Comparison of ENCODE assay signal across 1 cellular context in the genomic region with DNA sequence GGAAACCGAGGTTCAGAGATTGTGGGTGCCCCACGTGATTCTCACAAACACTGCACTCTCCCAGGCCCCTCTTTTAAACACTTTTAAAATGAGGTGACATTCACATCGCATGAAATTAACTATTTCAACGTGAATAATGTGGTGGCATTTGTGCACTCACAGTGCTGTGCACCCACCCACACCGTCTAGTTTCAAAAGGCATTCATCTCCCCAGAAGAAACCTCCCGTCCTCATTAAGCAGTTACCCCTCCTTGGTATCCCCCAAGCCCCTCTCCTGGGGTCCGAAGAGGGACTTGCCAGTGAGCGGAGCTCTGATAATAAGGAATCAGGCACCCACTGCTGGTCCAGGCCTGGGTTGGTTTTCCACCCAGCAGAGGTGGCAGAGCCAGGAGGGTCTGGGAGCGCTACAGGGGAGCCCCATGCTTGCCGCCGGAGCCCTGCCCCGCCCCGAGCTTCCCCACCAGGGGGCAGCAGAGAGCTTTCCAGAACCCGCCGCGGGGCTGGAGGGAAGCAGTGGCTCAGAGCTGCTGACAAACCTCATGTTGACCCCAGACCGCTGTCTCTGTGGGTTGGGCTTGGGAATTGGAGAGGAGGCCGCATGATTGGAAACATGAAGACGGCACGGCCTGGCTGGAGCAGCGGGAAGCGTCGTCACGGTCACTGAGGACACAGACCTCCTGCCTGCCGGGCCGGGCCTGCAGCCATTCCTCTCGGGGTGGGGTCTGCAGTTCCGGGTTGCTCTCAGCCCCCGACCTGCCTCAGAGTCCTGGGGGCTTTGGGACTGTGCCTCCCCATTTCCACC.
TF ChIP-seq lines count a peak whose summit lies in the region.

No MANE protein-coding gene starts in this region.

TF ChIP-seq in GM12878, 131 proteins besides CTCF, POLR2A, EP300 and RAD21 (continued from another document):
- TF ChIP-seq, protein P1, sequence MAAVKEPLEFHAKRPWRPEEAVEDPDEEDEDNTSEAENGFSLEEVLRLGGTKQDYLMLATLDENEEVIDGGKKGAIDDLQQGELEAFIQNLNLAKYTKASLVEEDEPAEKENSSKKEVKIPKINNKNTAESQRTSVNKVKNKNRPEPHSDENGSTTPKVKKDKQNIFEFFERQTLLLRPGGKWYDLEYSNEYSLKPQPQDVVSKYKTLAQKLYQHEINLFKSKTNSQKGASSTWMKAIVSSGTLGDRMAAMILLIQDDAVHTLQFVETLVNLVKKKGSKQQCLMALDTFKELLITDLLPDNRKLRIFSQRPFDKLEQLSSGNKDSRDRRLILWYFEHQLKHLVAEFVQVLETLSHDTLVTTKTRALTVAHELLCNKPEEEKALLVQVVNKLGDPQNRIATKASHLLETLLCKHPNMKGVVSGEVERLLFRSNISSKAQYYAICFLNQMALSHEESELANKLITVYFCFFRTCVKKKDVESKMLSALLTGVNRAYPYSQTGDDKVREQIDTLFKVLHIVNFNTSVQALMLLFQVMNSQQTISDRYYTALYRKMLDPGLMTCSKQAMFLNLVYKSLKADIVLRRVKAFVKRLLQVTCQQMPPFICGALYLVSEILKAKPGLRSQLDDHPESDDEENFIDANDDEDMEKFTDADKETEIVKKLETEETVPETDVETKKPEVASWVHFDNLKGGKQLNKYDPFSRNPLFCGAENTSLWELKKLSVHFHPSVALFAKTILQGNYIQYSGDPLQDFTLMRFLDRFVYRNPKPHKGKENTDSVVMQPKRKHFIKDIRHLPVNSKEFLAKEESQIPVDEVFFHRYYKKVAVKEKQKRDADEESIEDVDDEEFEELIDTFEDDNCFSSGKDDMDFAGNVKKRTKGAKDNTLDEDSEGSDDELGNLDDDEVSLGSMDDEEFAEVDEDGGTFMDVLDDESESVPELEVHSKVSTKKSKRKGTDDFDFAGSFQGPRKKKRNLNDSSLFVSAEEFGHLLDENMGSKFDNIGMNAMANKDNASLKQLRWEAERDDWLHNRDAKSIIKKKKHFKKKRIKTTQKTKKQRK (IDR thresholded peaks at IDR 0.05; ENCODE audit: low read depth, low read length): no peak
- TF ChIP-seq, protein P2, sequence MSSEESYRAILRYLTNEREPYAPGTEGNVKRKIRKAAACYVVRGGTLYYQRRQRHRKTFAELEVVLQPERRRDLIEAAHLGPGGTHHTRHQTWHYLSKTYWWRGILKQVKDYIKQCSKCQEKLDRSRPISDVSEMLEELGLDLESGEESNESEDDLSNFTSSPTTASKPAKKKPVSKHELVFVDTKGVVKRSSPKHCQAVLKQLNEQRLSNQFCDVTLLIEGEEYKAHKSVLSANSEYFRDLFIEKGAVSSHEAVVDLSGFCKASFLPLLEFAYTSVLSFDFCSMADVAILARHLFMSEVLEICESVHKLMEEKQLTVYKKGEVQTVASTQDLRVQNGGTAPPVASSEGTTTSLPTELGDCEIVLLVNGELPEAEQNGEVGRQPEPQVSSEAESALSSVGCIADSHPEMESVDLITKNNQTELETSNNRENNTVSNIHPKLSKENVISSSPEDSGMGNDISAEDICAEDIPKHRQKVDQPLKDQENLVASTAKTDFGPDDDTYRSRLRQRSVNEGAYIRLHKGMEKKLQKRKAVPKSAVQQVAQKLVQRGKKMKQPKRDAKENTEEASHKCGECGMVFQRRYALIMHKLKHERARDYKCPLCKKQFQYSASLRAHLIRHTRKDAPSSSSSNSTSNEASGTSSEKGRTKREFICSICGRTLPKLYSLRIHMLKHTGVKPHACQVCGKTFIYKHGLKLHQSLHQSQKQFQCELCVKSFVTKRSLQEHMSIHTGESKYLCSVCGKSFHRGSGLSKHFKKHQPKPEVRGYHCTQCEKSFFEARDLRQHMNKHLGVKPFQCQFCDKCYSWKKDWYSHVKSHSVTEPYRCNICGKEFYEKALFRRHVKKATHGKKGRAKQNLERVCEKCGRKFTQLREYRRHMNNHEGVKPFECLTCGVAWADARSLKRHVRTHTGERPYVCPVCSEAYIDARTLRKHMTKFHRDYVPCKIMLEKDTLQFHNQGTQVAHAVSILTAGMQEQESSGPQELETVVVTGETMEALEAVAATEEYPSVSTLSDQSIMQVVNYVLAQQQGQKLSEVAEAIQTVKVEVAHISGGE (CRISPR knock-in tag; IDR thresholded peaks at IDR 0.05): no peak
- TF ChIP-seq ZZZ3 (IDR thresholded peaks at IDR 0.05; ENCODE audit: control insufficient read depth, insufficient read length, low read depth) (no peak), BACH1 (IDR thresholded peaks at IDR 0.05; ENCODE audit: borderline replicate concordance) (no peak), ZNF207 (IDR thresholded peaks at IDR 0.05; ENCODE audit: borderline replicate concordance) (no peak), IKZF2 (IDR thresholded peaks at IDR 0.05) (no peak), FOS (IDR thresholded peaks at IDR 0.05; ENCODE audit: borderline replicate concordance, extremely low read depth, insufficient read length) (no peak), NR2F1 (conservative IDR thresholded peaks at IDR 0.05) (0 out of 2 replicates have a peak, but pooled peaks have one; percentile 23), IRF4 (IDR thresholded peaks at IDR 0.05; ENCODE audit: low read depth, low read length) (no peak), YBX1 (IDR thresholded peaks at IDR 0.05) (no peak), RBBP5 (conservative IDR thresholded peaks at IDR 0.05) (no peak), ZNF217 (IDR thresholded peaks at IDR 0.05) (no peak), TCF3 (IDR thresholded peaks at IDR 0.05; ENCODE audit: borderline replicate concordance, insufficient read depth, low read depth, low read length) (no peak), RAD51 (IDR thresholded peaks at IDR 0.05) (no peak), FOXM1 (IDR thresholded peaks at IDR 0.05; ENCODE audit: low read depth, low read length) (no peak), ZNF384 (IDR thresholded peaks at IDR 0.05; ENCODE audit: borderline replicate concordance, low read depth, low read length) (no peak), MTA3 (IDR thresholded peaks at IDR 0.05; ENCODE audit: borderline replicate concordance, low read length) (no peak), STAT1 (conservative IDR thresholded peaks at IDR 0.05) (no peak), SMC3 (IDR thresholded peaks at IDR 0.05; ENCODE audit: borderline replicate concordance, low read length) (peak; percentile 68), HDGF (IDR thresholded peaks at IDR 0.05) (peak; percentile 52; the same call in 1 of the 2 replicates), TAF1 (IDR thresholded peaks at IDR 0.05; ENCODE audit: borderline replicate concordance, low read depth, low read length) (no peak)
- TF ChIP-seq, protein P3, sequence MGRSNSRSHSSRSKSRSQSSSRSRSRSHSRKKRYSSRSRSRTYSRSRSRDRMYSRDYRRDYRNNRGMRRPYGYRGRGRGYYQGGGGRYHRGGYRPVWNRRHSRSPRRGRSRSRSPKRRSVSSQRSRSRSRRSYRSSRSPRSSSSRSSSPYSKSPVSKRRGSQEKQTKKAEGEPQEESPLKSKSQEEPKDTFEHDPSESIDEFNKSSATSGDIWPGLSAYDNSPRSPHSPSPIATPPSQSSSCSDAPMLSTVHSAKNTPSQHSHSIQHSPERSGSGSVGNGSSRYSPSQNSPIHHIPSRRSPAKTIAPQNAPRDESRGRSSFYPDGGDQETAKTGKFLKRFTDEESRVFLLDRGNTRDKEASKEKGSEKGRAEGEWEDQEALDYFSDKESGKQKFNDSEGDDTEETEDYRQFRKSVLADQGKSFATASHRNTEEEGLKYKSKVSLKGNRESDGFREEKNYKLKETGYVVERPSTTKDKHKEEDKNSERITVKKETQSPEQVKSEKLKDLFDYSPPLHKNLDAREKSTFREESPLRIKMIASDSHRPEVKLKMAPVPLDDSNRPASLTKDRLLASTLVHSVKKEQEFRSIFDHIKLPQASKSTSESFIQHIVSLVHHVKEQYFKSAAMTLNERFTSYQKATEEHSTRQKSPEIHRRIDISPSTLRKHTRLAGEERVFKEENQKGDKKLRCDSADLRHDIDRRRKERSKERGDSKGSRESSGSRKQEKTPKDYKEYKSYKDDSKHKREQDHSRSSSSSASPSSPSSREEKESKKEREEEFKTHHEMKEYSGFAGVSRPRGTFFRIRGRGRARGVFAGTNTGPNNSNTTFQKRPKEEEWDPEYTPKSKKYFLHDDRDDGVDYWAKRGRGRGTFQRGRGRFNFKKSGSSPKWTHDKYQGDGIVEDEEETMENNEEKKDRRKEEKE (IDR thresholded peaks at IDR 0.05): no peak
- TF ChIP-seq, protein P4, sequence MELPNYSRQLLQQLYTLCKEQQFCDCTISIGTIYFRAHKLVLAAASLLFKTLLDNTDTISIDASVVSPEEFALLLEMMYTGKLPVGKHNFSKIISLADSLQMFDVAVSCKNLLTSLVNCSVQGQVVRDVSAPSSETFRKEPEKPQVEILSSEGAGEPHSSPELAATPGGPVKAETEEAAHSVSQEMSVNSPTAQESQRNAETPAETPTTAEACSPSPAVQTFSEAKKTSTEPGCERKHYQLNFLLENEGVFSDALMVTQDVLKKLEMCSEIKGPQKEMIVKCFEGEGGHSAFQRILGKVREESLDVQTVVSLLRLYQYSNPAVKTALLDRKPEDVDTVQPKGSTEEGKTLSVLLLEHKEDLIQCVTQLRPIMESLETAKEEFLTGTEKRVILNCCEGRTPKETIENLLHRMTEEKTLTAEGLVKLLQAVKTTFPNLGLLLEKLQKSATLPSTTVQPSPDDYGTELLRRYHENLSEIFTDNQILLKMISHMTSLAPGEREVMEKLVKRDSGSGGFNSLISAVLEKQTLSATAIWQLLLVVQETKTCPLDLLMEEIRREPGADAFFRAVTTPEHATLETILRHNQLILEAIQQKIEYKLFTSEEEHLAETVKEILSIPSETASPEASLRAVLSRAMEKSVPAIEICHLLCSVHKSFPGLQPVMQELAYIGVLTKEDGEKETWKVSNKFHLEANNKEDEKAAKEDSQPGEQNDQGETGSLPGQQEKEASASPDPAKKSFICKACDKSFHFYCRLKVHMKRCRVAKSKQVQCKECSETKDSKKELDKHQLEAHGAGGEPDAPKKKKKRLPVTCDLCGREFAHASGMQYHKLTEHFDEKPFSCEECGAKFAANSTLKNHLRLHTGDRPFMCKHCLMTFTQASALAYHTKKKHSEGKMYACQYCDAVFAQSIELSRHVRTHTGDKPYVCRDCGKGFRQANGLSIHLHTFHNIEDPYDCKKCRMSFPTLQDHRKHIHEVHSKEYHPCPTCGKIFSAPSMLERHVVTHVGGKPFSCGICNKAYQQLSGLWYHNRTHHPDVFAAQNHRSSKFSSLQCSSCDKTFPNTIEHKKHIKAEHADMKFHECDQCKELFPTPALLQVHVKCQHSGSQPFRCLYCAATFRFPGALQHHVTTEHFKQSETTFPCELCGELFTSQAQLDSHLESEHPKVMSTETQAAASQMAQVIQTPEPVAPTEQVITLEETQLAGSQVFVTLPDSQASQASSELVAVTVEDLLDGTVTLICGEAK (IDR thresholded peaks at IDR 0.05; ENCODE audit: borderline replicate concordance): no peak
- TF ChIP-seq, protein P5, sequence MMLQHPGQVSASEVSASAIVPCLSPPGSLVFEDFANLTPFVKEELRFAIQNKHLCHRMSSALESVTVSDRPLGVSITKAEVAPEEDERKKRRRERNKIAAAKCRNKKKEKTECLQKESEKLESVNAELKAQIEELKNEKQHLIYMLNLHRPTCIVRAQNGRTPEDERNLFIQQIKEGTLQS (IDR thresholded peaks at IDR 0.05; ENCODE audit: borderline replicate concordance, extremely low read depth, low read depth, low read length): no peak
- TF ChIP-seq, protein P6, sequence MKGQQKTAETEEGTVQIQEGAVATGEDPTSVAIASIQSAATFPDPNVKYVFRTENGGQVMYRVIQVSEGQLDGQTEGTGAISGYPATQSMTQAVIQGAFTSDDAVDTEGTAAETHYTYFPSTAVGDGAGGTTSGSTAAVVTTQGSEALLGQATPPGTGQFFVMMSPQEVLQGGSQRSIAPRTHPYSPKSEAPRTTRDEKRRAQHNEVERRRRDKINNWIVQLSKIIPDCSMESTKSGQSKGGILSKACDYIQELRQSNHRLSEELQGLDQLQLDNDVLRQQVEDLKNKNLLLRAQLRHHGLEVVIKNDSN (IDR thresholded peaks at IDR 0.05; ENCODE audit: borderline replicate concordance, extremely low read length, insufficient read depth, low read depth, low read length): no peak
- TF ChIP-seq, protein P7, sequence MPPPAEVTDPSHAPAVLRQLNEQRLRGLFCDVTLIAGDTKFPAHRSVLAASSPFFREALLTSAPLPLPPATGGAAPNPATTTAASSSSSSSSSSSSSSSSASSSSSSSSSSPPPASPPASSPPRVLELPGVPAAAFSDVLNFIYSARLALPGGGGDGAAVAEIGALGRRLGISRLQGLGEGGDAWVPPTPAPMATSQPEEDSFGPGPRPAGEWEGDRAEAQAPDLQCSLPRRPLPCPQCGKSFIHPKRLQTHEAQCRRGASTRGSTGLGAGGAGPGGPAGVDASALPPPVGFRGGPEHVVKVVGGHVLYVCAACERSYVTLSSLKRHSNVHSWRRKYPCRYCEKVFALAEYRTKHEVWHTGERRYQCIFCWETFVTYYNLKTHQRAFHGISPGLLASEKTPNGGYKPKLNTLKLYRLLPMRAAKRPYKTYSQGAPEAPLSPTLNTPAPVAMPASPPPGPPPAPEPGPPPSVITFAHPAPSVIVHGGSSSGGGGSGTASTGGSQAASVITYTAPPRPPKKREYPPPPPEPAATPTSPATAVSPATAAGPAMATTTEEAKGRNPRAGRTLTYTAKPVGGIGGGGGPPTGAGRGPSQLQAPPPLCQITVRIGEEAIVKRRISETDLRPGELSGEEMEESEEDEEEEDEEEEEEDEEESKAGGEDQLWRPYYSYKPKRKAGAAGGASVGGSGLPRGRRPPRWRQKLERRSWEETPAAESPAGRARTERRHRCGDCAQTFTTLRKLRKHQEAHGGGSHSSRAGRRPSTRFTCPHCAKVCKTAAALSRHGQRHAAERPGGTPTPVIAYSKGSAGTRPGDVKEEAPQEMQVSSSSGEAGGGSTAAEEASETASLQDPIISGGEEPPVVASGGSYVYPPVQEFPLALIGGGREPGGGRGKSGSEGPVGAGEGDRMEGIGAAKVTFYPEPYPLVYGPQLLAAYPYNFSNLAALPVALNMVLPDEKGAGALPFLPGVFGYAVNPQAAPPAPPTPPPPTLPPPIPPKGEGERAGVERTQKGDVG (CRISPR knock-in tag; IDR thresholded peaks at IDR 0.05): no peak
- TF ChIP-seq, protein P8, sequence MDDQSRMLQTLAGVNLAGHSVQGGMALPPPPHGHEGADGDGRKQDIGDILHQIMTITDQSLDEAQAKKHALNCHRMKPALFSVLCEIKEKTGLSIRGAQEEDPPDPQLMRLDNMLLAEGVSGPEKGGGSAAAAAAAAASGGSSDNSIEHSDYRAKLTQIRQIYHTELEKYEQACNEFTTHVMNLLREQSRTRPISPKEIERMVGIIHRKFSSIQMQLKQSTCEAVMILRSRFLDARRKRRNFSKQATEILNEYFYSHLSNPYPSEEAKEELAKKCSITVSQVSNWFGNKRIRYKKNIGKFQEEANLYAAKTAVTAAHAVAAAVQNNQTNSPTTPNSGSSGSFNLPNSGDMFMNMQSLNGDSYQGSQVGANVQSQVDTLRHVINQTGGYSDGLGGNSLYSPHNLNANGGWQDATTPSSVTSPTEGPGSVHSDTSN (IDR thresholded peaks at IDR 0.05; ENCODE audit: insufficient replicate concordance, low read depth, low read length): no peak
- TF ChIP-seq, protein P9, sequence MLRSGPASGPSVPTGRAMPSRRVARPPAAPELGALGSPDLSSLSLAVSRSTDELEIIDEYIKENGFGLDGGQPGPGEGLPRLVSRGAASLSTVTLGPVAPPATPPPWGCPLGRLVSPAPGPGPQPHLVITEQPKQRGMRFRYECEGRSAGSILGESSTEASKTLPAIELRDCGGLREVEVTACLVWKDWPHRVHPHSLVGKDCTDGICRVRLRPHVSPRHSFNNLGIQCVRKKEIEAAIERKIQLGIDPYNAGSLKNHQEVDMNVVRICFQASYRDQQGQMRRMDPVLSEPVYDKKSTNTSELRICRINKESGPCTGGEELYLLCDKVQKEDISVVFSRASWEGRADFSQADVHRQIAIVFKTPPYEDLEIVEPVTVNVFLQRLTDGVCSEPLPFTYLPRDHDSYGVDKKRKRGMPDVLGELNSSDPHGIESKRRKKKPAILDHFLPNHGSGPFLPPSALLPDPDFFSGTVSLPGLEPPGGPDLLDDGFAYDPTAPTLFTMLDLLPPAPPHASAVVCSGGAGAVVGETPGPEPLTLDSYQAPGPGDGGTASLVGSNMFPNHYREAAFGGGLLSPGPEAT (IDR thresholded peaks at IDR 0.05; ENCODE audit: low read depth): no peak
